ENCODE assay signal across 10 cellular contexts in the genomic region with DNA sequence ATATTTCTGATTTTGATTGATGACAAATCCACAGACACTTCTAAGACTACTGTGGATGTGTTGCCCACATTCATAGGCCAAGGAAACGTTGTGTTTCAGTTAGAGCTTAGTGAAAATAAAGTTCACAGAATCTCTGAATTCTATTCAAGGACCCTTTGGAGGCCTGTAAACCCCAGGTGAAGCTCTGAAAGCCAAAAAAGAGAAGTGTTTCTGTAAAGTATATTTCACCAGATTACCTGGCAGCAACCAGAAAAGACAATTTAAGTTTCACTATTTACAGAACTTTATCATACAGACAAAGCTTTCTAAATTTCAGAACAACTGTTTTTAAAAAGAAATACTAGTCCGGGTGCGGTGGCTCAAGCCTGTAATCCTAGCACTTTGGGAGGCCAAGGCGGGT. TPM values are rescaled to one million over a fixed set of nuclear protein-coding genes. Genes with fewer than 3 reads are reported as not detected.
DNase-seq lines count a peak whose midpoint lies in the region; ATAC-seq and TF ChIP-seq lines count a peak whose summit lies in the region.
"Had no signal": no experiment of that assay in that cellular context is flagged by ENCODE, and none has a peak within 500 bp of the region (broad histone marks: within the 10 kb centered on the region; RNA-seq: fewer than 3 reads in every experiment).

No MANE protein-coding gene starts in this region.

- H3K79me2 ChIP-seq in OCI-LY1 (ENCODE audit: insufficient read depth, low read length), result peaks cover 35% of the 10 kb centered on the region

- peaks cover 30% of the 10 kb centered on the region for H3K36me3 ChIP-seq in OCI-LY1 (ENCODE audit: insufficient read depth, low read length)
- H3K36me3 ChIP-seq in gastrocnemius medialis, result peaks cover 0 to 24% of the 10 kb centered on the region in 2 donors

- H3K9ac ChIP-seq in OCI-LY1 (ENCODE audit: low read length), result peak overlapping the region; percentile 8; the same call in 1 of the 2 replicates

- no peaks in the 10 kb centered on the region for H4K20me1 ChIP-seq in OCI-LY1 (ENCODE audit: insufficient read depth, low read length)

- H3K9me2 ChIP-seq in OCI-LY1 (ENCODE audit: low read depth, low read length), result no peaks in the 10 kb centered on the region

- H3K27me3 ChIP-seq in OCI-LY1 (ENCODE audit: insufficient read depth, low read length) (no peaks in the 10 kb centered on the region), gastrocnemius medialis (no peaks in the 10 kb centered on the region)
- H3K27me3 ChIP-seq: foreskin keratinocyte had no signal

- no peak for DNase-seq in T-helper 2 cell treated with Interferon-gamma antibody and Interleukin-4, amounts not matched to agents 5 μg/mL and 100 μg/mL, for 36 hours (ENCODE audit: low spot score)
- DNase-seq in T-helper 2 cell (no peak), gastrocnemius medialis (no peak), 8988T (no peak), A172 (ENCODE audit: low spot score) (no peak)
- DNase-seq in effector memory CD8-positive, alpha-beta T cell, result no peak
- DNase-seq: foreskin keratinocyte, SHP77 had no signal

- TF ChIP-seq POLR2A in gastrocnemius medialis (IDR thresholded peaks at IDR 0.05), result no peak

- peaks cover 25% of the 10 kb centered on the region for H3K36me3 Mint-ChIP-seq in T-helper 2 cell treated with Interferon-gamma antibody and Interleukin-4, amounts not matched to agents 5 μg/mL and 100 μg/mL, for 36 hours (ENCODE audit: low read depth)
- peaks cover 34% of the 10 kb centered on the region for H3K36me3 Mint-ChIP-seq in effector memory CD8-positive, alpha-beta T cell (ENCODE audit: insufficient read depth)

- H3K27me3 Mint-ChIP-seq in T-helper 2 cell treated with Interferon-gamma antibody and Interleukin-4, amounts not matched to agents 5 μg/mL and 100 μg/mL, for 36 hours (ENCODE audit: low read depth), result no peaks in the 10 kb centered on the region
- H3K27me3 Mint-ChIP-seq in effector memory CD8-positive, alpha-beta T cell, result no peaks in the 10 kb centered on the region

- in situ Hi-C loops in gastrocnemius medialis (cut with MboI; ENCODE audit: low sequenced_read_pairs in 4 of 4), result no loop called here

- peak overlapping the region; percentile 96 for H3K4me3 Mint-ChIP-seq in T-helper 2 cell treated with Interferon-gamma antibody and Interleukin-4, amounts not matched to agents 5 μg/mL and 100 μg/mL, for 36 hours
- H3K4me3 Mint-ChIP-seq in effector memory CD8-positive, alpha-beta T cell, result peak overlapping the region; percentile 84 to 93

- H3K27ac Mint-ChIP-seq in T-helper 2 cell treated with Interferon-gamma antibody and Interleukin-4, amounts not matched to agents 5 μg/mL and 100 μg/mL, for 36 hours, result peak overlapping the region; percentile 26
- peak overlapping the region; percentile 92 to 98 for H3K27ac Mint-ChIP-seq in effector memory CD8-positive, alpha-beta T cell

- ATAC-seq in effector memory CD8-positive, alpha-beta T cell (replicated peaks), result no peak
- no peak for ATAC-seq in gastrocnemius medialis
- ATAC-seq in GM18502 (IDR thresholded peaks at IDR 0.05; ENCODE audit: poor library complexity, unreplicated experiment), result no peak
- ATAC-seq: foreskin keratinocyte had no signal

- no peaks in the 10 kb centered on the region for H3K9me3 Mint-ChIP-seq in T-helper 2 cell treated with Interferon-gamma antibody and Interleukin-4, amounts not matched to agents 5 μg/mL and 100 μg/mL, for 36 hours
- no peaks in the 10 kb centered on the region for H3K9me3 Mint-ChIP-seq in effector memory CD8-positive, alpha-beta T cell

- H3K4me2 ChIP-seq in OCI-LY1 (ENCODE audit: low read length), result peak overlapping the region; percentile 92

- H2AFZ ChIP-seq in OCI-LY1 (ENCODE audit: low read length), result no peak overlapping the region

- H3K27ac ChIP-seq in OCI-LY1 (ENCODE audit: low read depth, low read length, poor library complexity, severe bottlenecking) (peak overlapping the region; percentile 57), gastrocnemius medialis (peak overlapping the region; percentile 97 to 99 (median 98))
- H3K27ac ChIP-seq: foreskin keratinocyte had no signal

- H3K4me3 ChIP-seq in OCI-LY1 (ENCODE audit: low read depth, low read length, poor library complexity, severe bottlenecking) (peak overlapping the region; percentile 93), gastrocnemius medialis (peak overlapping the region in 3 of 4 donors; percentile 3 to 99 (median 97))

- H3K4me1 ChIP-seq in OCI-LY1 (ENCODE audit: insufficient read depth, low read length, severe bottlenecking), result peaks cover 23% of the 10 kb centered on the region
- peaks cover 22 to 40% of the 10 kb centered on the region in 2 donors for H3K4me1 ChIP-seq in gastrocnemius medialis

- H3K4me1 Mint-ChIP-seq in T-helper 2 cell treated with Interferon-gamma antibody and Interleukin-4, amounts not matched to agents 5 μg/mL and 100 μg/mL, for 36 hours (ENCODE audit: low read depth), result peaks cover 25% of the 10 kb centered on the region
- H3K4me1 Mint-ChIP-seq in effector memory CD8-positive, alpha-beta T cell (ENCODE audit: low read depth in 2 of 2), result peaks cover 14 to 27% of the 10 kb centered on the region in 2 donors

- no peak for TF ChIP-seq CTCF in OCI-LY1 (IDR thresholded peaks at IDR 0.05; ENCODE audit: low read length)
- no peak for TF ChIP-seq CTCF in gastrocnemius medialis (IDR thresholded peaks at IDR 0.05 in 4 of 5, conservative IDR thresholded peaks at IDR 0.05 in 1 of 5)

- no peaks in the 10 kb centered on the region for H3F3A ChIP-seq in OCI-LY1 (ENCODE audit: insufficient read depth, low read length)

- H3K9me3 ChIP-seq in OCI-LY1 (ENCODE audit: low read length) (no peaks in the 10 kb centered on the region), gastrocnemius medialis (no peaks in the 10 kb centered on the region)

- intact Hi-C loops in gastrocnemius medialis (cut with DNase I; ENCODE audit: low total_unique reads), result loop anchor here (10.0 kb wide), 1 partner anchor 1312 kb away; a partner anchor contains a TSS

RNA-seq across cellular contexts. Expression of a gene that starts 2.6 kb away (rescaled TPM):
- 100 to 1,000 TPM in 1 of 4 donors, 10 to 100 TPM in 3; 49.3 to 116 (median 63.3) TPM for total RNA-seq in gastrocnemius medialis
- 27.1 and 34.7 TPM in 2 replicates for total RNA-seq in A172 (2014; rRNA removed; shearing (Covaris generic))

RNA-seq across cellular contexts. Expression of a gene that starts 28.7 kb away (rescaled TPM):
- total RNA-seq in gastrocnemius medialis, result 10 to 100 TPM in 3 of 4 donors, 1 to 10 TPM in 1; 5.4 to 49.9 (median 41.6) TPM
- total RNA-seq in A172 (2014; rRNA removed; shearing (Covaris generic)), result not detected in 2 replicates
- total RNA-seq: foreskin keratinocyte had no signal

RNA-seq across cellular contexts. Expression of a gene that starts 48.9 kb away (rescaled TPM):
- 10 to 100 TPM; 10.4 to 15.7 (median 12.4) TPM for total RNA-seq in gastrocnemius medialis
- total RNA-seq in A172 (2014; rRNA removed; shearing (Covaris generic)), result 18.2 and 18.7 TPM in 2 replicates
